Comparison of ENCODE assay signal across 9 cellular contexts in the genomic region with DNA sequence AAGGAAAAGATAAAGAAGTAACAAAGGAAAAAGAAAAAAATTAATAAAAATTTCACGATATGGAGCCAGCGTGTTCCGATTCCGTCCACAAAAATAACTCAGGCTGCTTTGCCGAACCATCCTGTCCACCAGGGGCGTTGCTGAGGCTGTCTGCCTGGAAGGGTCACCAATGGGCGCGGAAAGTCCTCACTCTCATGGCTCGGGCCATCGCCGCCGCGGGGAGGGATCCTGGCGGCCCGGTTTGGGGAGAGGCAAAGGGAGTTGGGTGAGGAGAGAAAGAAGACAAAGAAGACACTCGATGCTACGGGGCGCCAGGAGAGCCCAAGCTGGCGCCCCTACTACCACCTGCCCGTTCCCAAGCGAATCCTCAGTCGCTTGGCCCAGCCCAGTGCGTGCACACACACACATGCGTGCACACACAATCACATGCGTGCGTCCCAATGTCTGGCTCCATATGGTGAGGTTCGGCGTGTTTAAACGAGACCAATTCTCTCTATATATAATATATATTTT. TPM values are rescaled to one million over a fixed set of nuclear protein-coding genes. Genes with fewer than 3 reads are reported as not detected.
A peak's percentile ranks its signal among the peaks of the same experiment; 100 is the strongest.
DNase-seq lines count a peak whose midpoint lies in the region; ATAC-seq and TF ChIP-seq lines count a peak whose summit lies in the region.
"Had no signal": no experiment of that assay in that cellular context is flagged by ENCODE, and none has a peak within 500 bp of the region (broad histone marks: within the 10 kb centered on the region; RNA-seq: fewer than 3 reads in every experiment).

No MANE protein-coding gene starts in this region.

- H3K9me2 ChIP-seq in SK-N-SH (no peaks in the 10 kb centered on the region), PC-3 (replicated peaks; ENCODE audit: low read length) (no peaks in the 10 kb centered on the region)

- H3K9me3 ChIP-seq in SK-N-SH (no peaks in the 10 kb centered on the region), PC-3 (ENCODE audit: low read length) (no peaks in the 10 kb centered on the region), psoas muscle (no peaks in the 10 kb centered on the region)

- intact Hi-C loops in PC-3 (cut with micrococcal nuclease) (no loop called here), psoas muscle (cut with DNase I) (no loop called here)

- H3K36me3 ChIP-seq in SK-N-SH (replicated peaks in 1 of 2; ENCODE audit: control insufficient read depth in 1 of 2, insufficient read depth in 2 of 2, low read length in 1 of 2) (peaks cover 57 to 77% of the 10 kb centered on the region in 2 experiments), PC-3 (ENCODE audit: low read depth, low read length) (peaks cover 71% of the 10 kb centered on the region), psoas muscle (ENCODE audit: insufficient read depth in 1 of 2, low read depth in 1 of 2) (peaks cover 33 to 80% of the 10 kb centered on the region in 2 donors)

- BruUV-seq in PC-3 (replicated peaks; lab: Mats Ljungman, UMichigan) = no TSS peak

- peak overlapping the region; percentile 62 for H3K4me3 Mint-ChIP-seq in endothelial cell (ENCODE audit: unreplicated experiment)

- H3K9ac ChIP-seq in SK-N-SH (no peak overlapping the region), PC-3 (ENCODE audit: low read length) (no peak overlapping the region)

- TF ChIP-seq RAD21 in SK-N-SH (IDR thresholded peaks at IDR 0.05; ENCODE audit: low read length) = no peak

- 92% methylated on average over 29 of the region's 29 CpGs for WGBS in SK-N-SH (ENCODE audit: low lambda C conversion rate)
- WGBS in psoas muscle, 3 donors = 61 to 77% (median 66%) methylated on average over 28 to 29 of the region's 29 CpGs

- TF ChIP-seq EP300 in SK-N-SH (IDR thresholded peaks at IDR 0.05; ENCODE audit: borderline replicate concordance in 1 of 2, low read depth in 1 of 2, low read length in 1 of 2) = no peak

- H2AFZ ChIP-seq in SK-N-SH (ENCODE audit: low read depth) (no peak overlapping the region), PC-3 (ENCODE audit: low read length) (no peak overlapping the region)

- H3K27me3 ChIP-seq in SK-N-SH (ENCODE audit: insufficient read depth) (no peaks in the 10 kb centered on the region), PC-3 (ENCODE audit: low read length) (no peaks in the 10 kb centered on the region), psoas muscle (ENCODE audit: insufficient read depth in 3 of 3, low read length in 2 of 3) (no peaks in the 10 kb centered on the region)

- TF ChIP-seq CTCF in SK-N-SH (IDR thresholded peaks at IDR 0.05) (peak; percentile 26; the same call in 1 of the 2 replicates), PC-3 (conservative IDR thresholded peaks at IDR 0.05; ENCODE audit: low read depth, low read length) (peak; percentile 53), endothelial cell (IDR thresholded peaks at IDR 0.05; ENCODE audit: unreplicated experiment) (peak; percentile 21), psoas muscle (IDR thresholded peaks at IDR 0.05) (peak; percentile 31)

- H3K4me1 ChIP-seq in SK-N-SH (ENCODE audit: control insufficient read depth in 1 of 2, insufficient read depth in 2 of 2, low read depth in 1 of 2, low read length in 1 of 2) (peaks cover 14 to 19% of the 10 kb centered on the region in 2 experiments; a peak in 3 of 4 replicates), PC-3 (ENCODE audit: insufficient read depth, low read length) (no peaks in the 10 kb centered on the region), psoas muscle (peaks cover 61% of the 10 kb centered on the region)

- POLR2A ChIA-PET in SK-N-SH (lab: Yijun Ruan, JAX) = no interaction called here
- POLR2A ChIA-PET in PC-3 (lab: Charles Lee; ENCODE audit: unreplicated experiment) = no interaction called here

- H3K9me3 Mint-ChIP-seq in endothelial cell (ENCODE audit: unreplicated experiment) = no peaks in the 10 kb centered on the region

- peak; percentile 44 for DNase-seq in SK-N-SH
- no peak for DNase-seq in PC-3
- DNase-seq in endothelial cell (ENCODE audit: low spot score) = no peak
- DNase-seq in psoas muscle = peak; percentile 44 to 74
- no peak for DNase-seq in GM03348 (ENCODE audit: low spot score)
- no peak for DNase-seq in NCI-H2196 (lab: John Stamatoyannopoulos, UW; ENCODE audit: unreplicated experiment)
- DNase-seq: NCI-H446 had no signal

- CTCF ChIA-PET in SK-N-SH (lab: Yijun Ruan, JAX) (interaction anchor here (0.6 to 4.4 kb wide), 4 partner anchors 8 to 21 kb away, joined by 3 to 47 read pairs (median 7); partner anchors contain the start of genes RASGRP2 and SF1), PC-3 (lab: Charles Lee) (no interaction called here)

- H3K27ac Mint-ChIP-seq in endothelial cell (ENCODE audit: unreplicated experiment) = peak overlapping the region; percentile 36

- H3K27ac ChIP-seq in SK-N-SH (ENCODE audit: low read depth in 2 of 2, low read length in 1 of 2) = no peak overlapping the region; a peak in 1 of 4 replicates
- no peak overlapping the region for H3K27ac ChIP-seq in PC-3 (ENCODE audit: low read length)
- peak overlapping the region; percentile 85 for H3K27ac ChIP-seq in psoas muscle

- H4K20me1 ChIP-seq in SK-N-SH (ENCODE audit: insufficient read depth) (peaks cover 67% of the 10 kb centered on the region), PC-3 (ENCODE audit: low read length) (peaks cover 66% of the 10 kb centered on the region)

- H3K36me3 Mint-ChIP-seq in endothelial cell (ENCODE audit: low read depth, unreplicated experiment) = peaks cover 72% of the 10 kb centered on the region

- H3K4me3 ChIP-seq in SK-N-SH (ENCODE audit: low read depth in 2 of 2, low read length in 1 of 2) (no peak overlapping the region), PC-3 (ENCODE audit: low read length) (no peak overlapping the region), psoas muscle (no peak overlapping the region)

- H3F3A ChIP-seq in SK-N-SH (replicated peaks; ENCODE audit: insufficient read depth) (peaks cover 60% of the 10 kb centered on the region), PC-3 (ENCODE audit: low read length, unreplicated experiment) (peaks cover 53% of the 10 kb centered on the region)

- peaks cover 13% of the 10 kb centered on the region for H3K27me3 Mint-ChIP-seq in endothelial cell (ENCODE audit: unreplicated experiment)

- peaks cover 44% of the 10 kb centered on the region for H3K4me1 Mint-ChIP-seq in endothelial cell (ENCODE audit: unreplicated experiment)

- peaks cover 39% of the 10 kb centered on the region; the same call in 1 of the 2 replicates for H3K79me2 ChIP-seq in SK-N-SH (ENCODE audit: insufficient read depth)
- peaks cover 32% of the 10 kb centered on the region for H3K79me2 ChIP-seq in PC-3 (ENCODE audit: low read length)

- H3K4me2 ChIP-seq in SK-N-SH = no peak overlapping the region
- H3K4me2 ChIP-seq in PC-3 (ENCODE audit: low read length) = no peak overlapping the region

- ATAC-seq in SK-N-SH treated with all-trans-retinoic acid at 6 μM for 48 hours (no peak), PC-3 (no peak), psoas muscle (no peak), HG03469 (IDR thresholded peaks at IDR 0.05; ENCODE audit: unreplicated experiment) (no peak)

TF ChIP-seq in SK-N-SH, 30 proteins besides CTCF, POLR2A, EP300 and RAD21 (continues in another document):
- no peak for TF ChIP-seq FOXM1 (IDR thresholded peaks at IDR 0.05; ENCODE audit: low read depth)
- no peak for TF ChIP-seq TEAD4 (IDR thresholded peaks at IDR 0.05; ENCODE audit: borderline replicate concordance, insufficient read depth)
- no peak for TF ChIP-seq TAF1 (IDR thresholded peaks at IDR 0.05; ENCODE audit: borderline replicate concordance, low read depth, low read length)

RNA-seq across cellular contexts. Expression of gene PYGM, which starts 5.6 kb away (rescaled TPM):
- 0.08 TPM in 2 replicates for polyA plus RNA-seq in SK-N-SH (2012; rRNA removed)
- 0.03 and 0.05 TPM in 2 replicates for polyA plus RNA-seq in SK-N-SH (2012; cell fraction: cytosol; rRNA removed)
- polyA plus RNA-seq in SK-N-SH (2012; cell fraction: nucleus; rRNA removed) = 0.21 and 0.23 TPM in 2 replicates
- total RNA-seq in PC-3 (2014; rRNA removed) = 0.95 and 1.3 TPM in 2 replicates
- 0.26 TPM for total RNA-seq in endothelial cell (ENCODE audit: unreplicated experiment)
- total RNA-seq in psoas muscle = 1,000 to 10,000 TPM; 1,536 to 2,203 (median 1,794) TPM
- polyA plus RNA-seq in psoas muscle = 1,000 to 10,000 TPM in 2 of 3 donors, 100 to 1,000 TPM in 1; 511 to 1,840 (median 1,729) TPM

RNA-seq across cellular contexts. Expression of gene SF1, which starts 13.0 kb away (rescaled TPM):
- polyA plus RNA-seq in SK-N-SH (2012; rRNA removed) = 59.4 and 66.3 TPM in 2 replicates
- 60.8 and 62.6 TPM in 2 replicates for polyA plus RNA-seq in SK-N-SH (2012; cell fraction: cytosol; rRNA removed)
- 316 TPM in 2 replicates for polyA plus RNA-seq in SK-N-SH (2012; cell fraction: nucleus; rRNA removed)
- total RNA-seq in PC-3 (2014; rRNA removed) = 209 and 217 TPM in 2 replicates
- total RNA-seq in endothelial cell (ENCODE audit: unreplicated experiment) = 322 TPM
- total RNA-seq in psoas muscle = 100 to 1,000 TPM; 150 to 210 (median 184) TPM
- polyA plus RNA-seq in psoas muscle = 10 to 100 TPM; 56.2 to 89.6 (median 65.4) TPM

RNA-seq across cellular contexts. Expression of gene RASGRP2, which starts 21.4 kb away (rescaled TPM):
- polyA plus RNA-seq in SK-N-SH (2012; rRNA removed) (1.6 and 2.2 TPM in 2 replicates), psoas muscle (10 to 100 TPM in 1 of 3 donors, 1 to 10 TPM in 2; 6.5 to 14.7 (median 9.1) TPM)
- polyA plus RNA-seq in SK-N-SH (2012; cell fraction: cytosol; rRNA removed) = 0.50 and 0.92 TPM in 2 replicates
- polyA plus RNA-seq in SK-N-SH (2012; cell fraction: nucleus; rRNA removed) = 10.3 and 12.9 TPM in 2 replicates
- total RNA-seq in PC-3 (2014; rRNA removed) (not detected in 2 replicates), endothelial cell (ENCODE audit: unreplicated experiment) (139 TPM), psoas muscle (1 to 10 TPM; 2.6 to 8.6 (median 6.0) TPM)

RNA-seq across cellular contexts. Expression of gene MAP4K2, which starts 37.7 kb away (rescaled TPM):
- polyA plus RNA-seq in SK-N-SH (2012; rRNA removed) = 17.4 and 20.0 TPM in 2 replicates
- polyA plus RNA-seq in SK-N-SH (2012; cell fraction: cytosol; rRNA removed) = 6.5 and 10.8 TPM in 2 replicates
- polyA plus RNA-seq in SK-N-SH (2012; cell fraction: nucleus; rRNA removed) = 52.1 and 63.7 TPM in 2 replicates
- 55.6 and 57.0 TPM in 2 replicates for total RNA-seq in PC-3 (2014; rRNA removed)
- total RNA-seq in endothelial cell (ENCODE audit: unreplicated experiment) = 202 TPM
- 1 to 10 TPM; 3.0 to 6.7 (median 4.0) TPM for total RNA-seq in psoas muscle
- polyA plus RNA-seq in psoas muscle = 1 to 10 TPM; 4.5 to 6.1 (median 5.6) TPM

RNA-seq across cellular contexts. Expression of gene NRXN2, which starts 42.4 kb away (rescaled TPM):
- polyA plus RNA-seq in SK-N-SH (2012; rRNA removed) (0.15 TPM in 2 replicates), psoas muscle (1 to 10 TPM in 1 of 3 donors, under 1 TPM in 2; 0.44 to 1.9 (median 0.60) TPM)
- 0.09 and 1.4 TPM in 2 replicates for polyA plus RNA-seq in SK-N-SH (2012; cell fraction: cytosol; rRNA removed)
- polyA plus RNA-seq in SK-N-SH (2012; cell fraction: nucleus; rRNA removed) = 0.06 and 0.54 TPM in 2 replicates
- total RNA-seq in PC-3 (2014; rRNA removed) (not detected in 2 replicates), endothelial cell (ENCODE audit: unreplicated experiment) (11.5 TPM), psoas muscle (1 to 10 TPM; 1.4 to 5.2 (median 3.5) TPM)

Comparison
In these comparisons a context has a peak if more than half of its experiments do, and no peak if none do; other contexts are left out.
1. DNase-seq: peak in SK-N-SH (single experiment) and psoas muscle (2 of 2); none in PC-3 (single experiment), endothelial cell (single experiment), GM03348 (single experiment) and NCI-H2196 (single experiment).
2. RNA of gene PYGM, which starts 5.6 kb away (total RNA-seq): 1,536 to 2,203 TPM in psoas muscle; 0.95 to 1.3 TPM in PC-3 and 0.26 TPM in endothelial cell (single experiment); every median in the first group is over 100 times any median in the second.
3. RNA of gene RASGRP2, which starts 21.4 kb away (total RNA-seq): 139 TPM in endothelial cell (single experiment); 2.6 to 8.6 TPM in psoas muscle and not detected in PC-3; every median in the first group is over 10 times any median in the second.
4. Peak in every context shown above with its lines, with median percentiles within 50 percentile points of each other: CTCF ChIP-seq.